Comparison of ENCODE assay signal across 2 cellular contexts in genomic region chr9:33085672-33086071, GRCh38.
A peak's percentile ranks its signal among the peaks of the same experiment; 100 is the strongest.
TF ChIP-seq lines count a peak whose summit lies in the region.
"Not testable (repeated sequence)": the region's sequence is repeated elsewhere in the genome, so short reads cannot be mapped to it uniquely, and the experiment has no call there.

No MANE protein-coding gene starts in this region.

TF ChIP-seq in K562, 482 proteins besides CTCF, POLR2A, EP300 and RAD21:
- TF ChIP-seq, protein P1, sequence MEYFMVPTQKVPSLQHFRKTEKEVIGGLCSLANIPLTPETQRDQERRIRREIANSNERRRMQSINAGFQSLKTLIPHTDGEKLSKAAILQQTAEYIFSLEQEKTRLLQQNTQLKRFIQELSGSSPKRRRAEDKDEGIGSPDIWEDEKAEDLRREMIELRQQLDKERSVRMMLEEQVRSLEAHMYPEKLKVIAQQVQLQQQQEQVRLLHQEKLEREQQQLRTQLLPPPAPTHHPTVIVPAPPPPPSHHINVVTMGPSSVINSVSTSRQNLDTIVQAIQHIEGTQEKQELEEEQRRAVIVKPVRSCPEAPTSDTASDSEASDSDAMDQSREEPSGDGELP (CRISPR knock-in tag; IDR thresholded peaks at IDR 0.05; ENCODE audit: borderline replicate concordance), result 0 out of 2 replicates have a peak, but pooled peaks have one; percentile 14
- TF ChIP-seq FOXK2 (conservative IDR thresholded peaks at IDR 0.05 in 1 of 2, IDR thresholded peaks at IDR 0.05 in 1 of 2; ENCODE audit: low read depth in 2 of 2), result peak in 1 of 2 experiments; percentile 35; a peak in 1 of 4 replicates

TF ChIP-seq in HepG2, 621 proteins besides CTCF, POLR2A, EP300 and RAD21:
- TF ChIP-seq FOXA1 (IDR thresholded peaks at IDR 0.05), result not testable (repeated sequence)
- TF ChIP-seq FOXA1 (CRISPR knock-in tag; IDR thresholded peaks at IDR 0.05) (peak; percentile 36; the same call in 1 of the 2 replicates), ZNF281 (CRISPR knock-in tag; IDR thresholded peaks at IDR 0.05; ENCODE audit: borderline replicate concordance) (peak; percentile 70)
- TF ChIP-seq, protein P2, sequence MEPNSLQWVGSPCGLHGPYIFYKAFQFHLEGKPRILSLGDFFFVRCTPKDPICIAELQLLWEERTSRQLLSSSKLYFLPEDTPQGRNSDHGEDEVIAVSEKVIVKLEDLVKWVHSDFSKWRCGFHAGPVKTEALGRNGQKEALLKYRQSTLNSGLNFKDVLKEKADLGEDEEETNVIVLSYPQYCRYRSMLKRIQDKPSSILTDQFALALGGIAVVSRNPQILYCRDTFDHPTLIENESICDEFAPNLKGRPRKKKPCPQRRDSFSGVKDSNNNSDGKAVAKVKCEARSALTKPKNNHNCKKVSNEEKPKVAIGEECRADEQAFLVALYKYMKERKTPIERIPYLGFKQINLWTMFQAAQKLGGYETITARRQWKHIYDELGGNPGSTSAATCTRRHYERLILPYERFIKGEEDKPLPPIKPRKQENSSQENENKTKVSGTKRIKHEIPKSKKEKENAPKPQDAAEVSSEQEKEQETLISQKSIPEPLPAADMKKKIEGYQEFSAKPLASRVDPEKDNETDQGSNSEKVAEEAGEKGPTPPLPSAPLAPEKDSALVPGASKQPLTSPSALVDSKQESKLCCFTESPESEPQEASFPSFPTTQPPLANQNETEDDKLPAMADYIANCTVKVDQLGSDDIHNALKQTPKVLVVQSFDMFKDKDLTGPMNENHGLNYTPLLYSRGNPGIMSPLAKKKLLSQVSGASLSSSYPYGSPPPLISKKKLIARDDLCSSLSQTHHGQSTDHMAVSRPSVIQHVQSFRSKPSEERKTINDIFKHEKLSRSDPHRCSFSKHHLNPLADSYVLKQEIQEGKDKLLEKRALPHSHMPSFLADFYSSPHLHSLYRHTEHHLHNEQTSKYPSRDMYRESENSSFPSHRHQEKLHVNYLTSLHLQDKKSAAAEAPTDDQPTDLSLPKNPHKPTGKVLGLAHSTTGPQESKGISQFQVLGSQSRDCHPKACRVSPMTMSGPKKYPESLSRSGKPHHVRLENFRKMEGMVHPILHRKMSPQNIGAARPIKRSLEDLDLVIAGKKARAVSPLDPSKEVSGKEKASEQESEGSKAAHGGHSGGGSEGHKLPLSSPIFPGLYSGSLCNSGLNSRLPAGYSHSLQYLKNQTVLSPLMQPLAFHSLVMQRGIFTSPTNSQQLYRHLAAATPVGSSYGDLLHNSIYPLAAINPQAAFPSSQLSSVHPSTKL (CRISPR knock-in tag; IDR thresholded peaks at IDR 0.05), result 0 out of 2 replicates have a peak, but pooled peaks have one; percentile 16
